1 cellular context compared by ENCODE assay signal in genomic region chr6:122683996-122684651, GRCh38.
TF ChIP-seq lines count a peak whose summit lies in the region.

No MANE protein-coding gene starts in this region.

TF ChIP-seq in GM12878, 131 proteins besides CTCF, POLR2A, EP300 and RAD21 (continued from another document):
- TF ChIP-seq NKRF (conservative IDR thresholded peaks at IDR 0.05) = no peak
- TF ChIP-seq MTA3 (IDR thresholded peaks at IDR 0.05; ENCODE audit: borderline replicate concordance, low read length) = no peak
- no peak for TF ChIP-seq SMC3 (IDR thresholded peaks at IDR 0.05; ENCODE audit: borderline replicate concordance, low read length)
- no peak for TF ChIP-seq MEF2A (IDR thresholded peaks at IDR 0.05; ENCODE audit: insufficient read depth, low read depth, low read length)
TF ChIP-seq in GM12878: peak in this region for 0.
